In genomic region chrX:42143866-42144592, GRCh38 we compare ENCODE assay signal across 32 cellular contexts.
DNase-seq lines count a peak whose midpoint lies in the region; ATAC-seq, FAIRE-seq and TF ChIP-seq lines count a peak whose summit lies in the region.
"Had no signal": no experiment of that assay in that cellular context is flagged by ENCODE, and none has a peak within 500 bp of the region (broad histone marks: within the 10 kb centered on the region; RNA-seq: fewer than 3 reads in every experiment).

No MANE protein-coding gene starts in this region.

- TF ChIP-seq EP300 in upper lobe of left lung (IDR thresholded peaks at IDR 0.05), result no peak

- no peaks in the 10 kb centered on the region for H3K9me3 ChIP-seq in DND-41 (ENCODE audit: insufficient read depth, low read length, severe bottlenecking)
- no peaks in the 10 kb centered on the region for H3K9me3 ChIP-seq in mucosa of descending colon
- no peaks in the 10 kb centered on the region for H3K9me3 ChIP-seq in upper lobe of left lung
- H3K9me3 ChIP-seq: esophagus squamous epithelium, pancreas, suprapubic skin had no signal

- H3K36me3 ChIP-seq in DND-41 (ENCODE audit: insufficient read depth, low read length) (no peaks in the 10 kb centered on the region), mucosa of descending colon (ENCODE audit: low read depth) (no peaks in the 10 kb centered on the region), upper lobe of left lung (no peaks in the 10 kb centered on the region)
- H3K36me3 ChIP-seq: ascending aorta, esophagus squamous epithelium, pancreas, suprapubic skin had no signal

- no peak overlapping the region for H3K9ac ChIP-seq in DND-41 (ENCODE audit: low read depth, low read length)
- H3K9ac ChIP-seq: KMS-11 had no signal

- peaks cover 10% of the 10 kb centered on the region for H3K4me1 Mint-ChIP-seq in mesothelial cell of epicardium
- H3K4me1 Mint-ChIP-seq: B cell; CD8-positive, alpha-beta memory T cell had no signal

- H3K27me3 ChIP-seq in DND-41 (ENCODE audit: insufficient read depth, low read length, poor library complexity), result no peaks in the 10 kb centered on the region
- H3K27me3 ChIP-seq in upper lobe of left lung, result no peaks in the 10 kb centered on the region
- H3K27me3 ChIP-seq: ascending aorta, esophagus squamous epithelium, suprapubic skin had no signal

- H3K4me3 Mint-ChIP-seq in mesothelial cell of epicardium, result no peak overlapping the region
- H3K4me3 Mint-ChIP-seq: activated naive CD8-positive, alpha-beta T cell treated with anti-CD3 and anti-CD28 coated beads, Interleukin-2, amount 10 ng/mL, durations not matched to agents 7 days and 5 days; B cell; CD8-positive, alpha-beta memory T cell; dendritic cell treated with granulocyte-macrophage colony-stimulating factor and Interleukin-4, amounts not matched to agents 40 ng/mL and 50 ng/mL, for 4 days; neural crest cell had no signal

- no peak overlapping the region for H3K4me3 ChIP-seq in DND-41 (ENCODE audit: low read depth in 1 of 2, low read length in 2 of 2)
- no peak overlapping the region for H3K4me3 ChIP-seq in mucosa of descending colon
- H3K4me3 ChIP-seq in upper lobe of left lung, result no peak overlapping the region
- H3K4me3 ChIP-seq: ascending aorta, esophagus squamous epithelium, lung, pancreas, suprapubic skin had no signal

- no peaks in the 10 kb centered on the region for H3K79me2 ChIP-seq in DND-41 (ENCODE audit: insufficient read depth, low read length)

- H3K4me1 ChIP-seq in DND-41 (ENCODE audit: insufficient read depth, low read length) (peaks cover 16% of the 10 kb centered on the region), mucosa of descending colon (ENCODE audit: low read depth) (no peaks in the 10 kb centered on the region), upper lobe of left lung (no peaks in the 10 kb centered on the region)
- H3K4me1 ChIP-seq: ascending aorta, esophagus squamous epithelium, pancreas, suprapubic skin had no signal

- H2AFZ ChIP-seq in DND-41 (ENCODE audit: low read depth, low read length), result no peak overlapping the region

- peak overlapping the region; percentile 60 for H3K27ac ChIP-seq in DND-41 (ENCODE audit: low read length)
- no peak overlapping the region for H3K27ac ChIP-seq in upper lobe of left lung
- H3K27ac ChIP-seq: ascending aorta, esophagus squamous epithelium, KMS-11, pancreas, suprapubic skin had no signal

- TF ChIP-seq POLR2A in upper lobe of left lung (IDR thresholded peaks at IDR 0.05), result no peak

- H3K4me2 ChIP-seq in DND-41 (ENCODE audit: insufficient read depth, low read length), result peak overlapping the region; percentile 31; the same call in 1 of the 2 replicates
- H3K4me2 ChIP-seq: KMS-11 had no signal

- FAIRE-seq in HTR-8/SVneo (lab: Jason Lieb, UNC), result no peak
- FAIRE-seq: GM12891, H1, pancreas had no signal

- H3K9me3 Mint-ChIP-seq in mesothelial cell of epicardium, result peaks cover 25% of the 10 kb centered on the region
- H3K9me3 Mint-ChIP-seq: dendritic cell treated with granulocyte-macrophage colony-stimulating factor and Interleukin-4, amounts not matched to agents 40 ng/mL and 50 ng/mL, for 4 days had no signal

- 52 to 64% methylated on average over 5 of the region's 5 CpGs for WGBS in upper lobe of left lung, 2 donors

- no peak for TF ChIP-seq CTCF in DND-41 (IDR thresholded peaks at IDR 0.05; ENCODE audit: borderline replicate concordance, extremely low read depth, low read length, poor library complexity, severe bottlenecking)
- no peak for TF ChIP-seq CTCF in mesothelial cell of epicardium (IDR thresholded peaks at IDR 0.05; ENCODE audit: unreplicated experiment)
- TF ChIP-seq CTCF in mucosa of descending colon (IDR thresholded peaks at IDR 0.05), result no peak
- TF ChIP-seq CTCF in upper lobe of left lung (IDR thresholded peaks at IDR 0.05), result no peak

- no peaks in the 10 kb centered on the region for H4K20me1 ChIP-seq in DND-41 (ENCODE audit: insufficient read depth, low read length)

- peaks cover 3% of the 10 kb centered on the region for H3K36me3 Mint-ChIP-seq in mesothelial cell of epicardium

- intact Hi-C loops in mucosa of descending colon (cut with DNase I, micrococcal nuclease), result no loop called here

- H3K27me3 Mint-ChIP-seq in mesothelial cell of epicardium (ENCODE audit: low read depth), result no peaks in the 10 kb centered on the region
- H3K27me3 Mint-ChIP-seq: activated naive CD8-positive, alpha-beta T cell treated with anti-CD3 and anti-CD28 coated beads, Interleukin-2, amount 10 ng/mL, durations not matched to agents 7 days and 5 days; dendritic cell treated with granulocyte-macrophage colony-stimulating factor and Interleukin-4, amounts not matched to agents 40 ng/mL and 50 ng/mL, for 4 days had no signal

- peak; percentile 74 for ATAC-seq in DND-41 (ENCODE audit: insufficient read depth, low read depth)
- ATAC-seq in mucosa of descending colon, result no peak
- no peak for ATAC-seq in upper lobe of left lung (ENCODE audit: low FRiP score in 2 of 2)
- ATAC-seq: pancreas had no signal

- H3K27ac Mint-ChIP-seq in mesothelial cell of epicardium, result peak overlapping the region; percentile 19
- H3K27ac Mint-ChIP-seq: activated naive CD8-positive, alpha-beta T cell treated with anti-CD3 and anti-CD28 coated beads, Interleukin-2, amount 10 ng/mL, durations not matched to agents 7 days and 5 days; B cell; CD8-positive, alpha-beta memory T cell; dendritic cell treated with granulocyte-macrophage colony-stimulating factor and Interleukin-4, amounts not matched to agents 40 ng/mL and 50 ng/mL, for 4 days had no signal

- DNase-seq in DND-41, result peak; percentile 30
- DNase-seq in HTR-8/SVneo (ENCODE audit: insufficient read length, low spot score), result peak; percentile 8
- peak; percentile 7 for DNase-seq in astrocyte of the hippocampus (ENCODE audit: low read depth, low spot score)
- DNase-seq in mesothelial cell of epicardium (ENCODE audit: low spot score in 2 of 2, unreplicated experiment in 2 of 2), result no peak
- DNase-seq in cortex of kidney (lab: John Stamatoyannopoulos, UW), result no peak
- DNase-seq in mucosa of descending colon, result no peak
- no peak for DNase-seq in upper lobe of left lung
- DNase-seq: activated CD4-positive, alpha-beta T cell treated with anti-CD3 and anti-CD28 coated beads for 48 hours; activated CD8-positive, alpha-beta memory T cell treated with anti-CD3 and anti-CD28 coated beads for 24 hours; activated naive CD8-positive, alpha-beta T cell treated with anti-CD3 and anti-CD28 coated beads, Interleukin-2, amount 10 ng/mL, durations not matched to agents 7 days and 5 days; activated T-cell treated with anti-CD3 and anti-CD28 coated beads for 4 hours; CD8-positive, alpha-beta memory T cell; central memory CD4-positive, alpha-beta T cell; esophagus squamous epithelium; foreskin melanocyte; MM.1S; NCI-H1105 treated with DMSO at 0.1 percent for 48 hours; NCI-H1930; NCI-H446 treated with DMSO at 0.1 percent for 48 hours; pancreas; RPMI8226; stimulated activated CD4-positive, alpha-beta T cell treated with anti-CD3 and anti-CD28 coated beads, Interleukin-1b, Interleukin-23, amount 100 ng/mL, for 48 hours; stimulated activated naive CD4-positive, alpha-beta T cell treated with Interleukin-2 at 50 U/mL for 16 hours had no signal

Comparison
In these comparisons a context has a peak if more than half of its experiments do, and no peak if none do; other contexts are left out.
1. DNase-seq: peak in DND-41 (single experiment), HTR-8/SVneo (single experiment) and astrocyte of the hippocampus (single experiment); none in mesothelial cell of epicardium (0 of 2), cortex of kidney (single experiment), mucosa of descending colon (0 of 3) and upper lobe of left lung (0 of 2).